2 cellular contexts compared by ENCODE assay signal in the genomic region with DNA sequence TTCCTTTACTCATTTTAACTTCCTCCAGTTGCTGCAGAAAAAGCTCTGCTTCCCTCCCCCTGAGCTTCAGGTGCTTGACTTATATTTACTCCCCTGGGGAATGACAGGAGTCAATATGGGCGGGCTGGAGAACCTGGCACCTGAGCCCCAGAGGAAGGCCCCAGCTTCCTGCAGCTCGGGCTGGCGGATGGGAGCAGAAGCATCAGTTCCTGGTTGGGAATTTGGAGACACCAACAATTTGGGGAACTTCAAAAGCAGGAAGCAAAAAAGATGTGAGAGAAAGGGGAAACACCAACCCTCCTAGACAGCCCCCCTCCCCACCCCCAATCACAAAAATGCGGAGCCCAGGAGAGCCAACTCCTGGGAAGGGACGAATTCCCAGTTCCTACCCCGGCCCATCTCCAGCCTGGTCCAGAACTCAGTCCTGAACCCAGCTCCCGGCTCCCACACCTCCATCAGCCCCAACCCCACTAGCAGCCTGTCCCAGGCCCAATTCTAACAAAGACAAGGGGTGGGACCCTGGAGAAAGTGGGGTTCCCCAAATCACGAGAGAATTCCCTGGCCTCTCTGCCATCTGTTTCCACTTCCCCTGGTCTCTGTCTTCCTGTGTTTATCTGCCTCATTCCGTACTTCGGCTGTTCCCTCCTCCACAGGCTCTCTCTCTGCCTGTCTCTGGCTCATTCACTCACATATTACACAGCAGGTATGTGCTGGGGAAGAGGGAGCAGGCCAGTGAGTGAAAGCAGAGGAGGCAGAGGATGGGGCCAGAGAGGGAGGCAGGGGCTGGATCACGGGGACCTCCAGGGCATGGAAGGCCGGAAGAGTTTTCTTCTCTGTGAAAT.
TF ChIP-seq lines count a peak whose summit lies in the region.

No MANE protein-coding gene starts in this region.

TF ChIP-seq in GM12891, 5 proteins besides CTCF, POLR2A, EP300 and RAD21:
- no peak for TF ChIP-seq POU2F2 (IDR thresholded peaks at IDR 0.05; ENCODE audit: low read depth, low read length)
- TF ChIP-seq TAF1 (IDR thresholded peaks at IDR 0.05; ENCODE audit: low read depth, low read length) = no peak
- TF ChIP-seq PAX5 (IDR thresholded peaks at IDR 0.05; ENCODE audit: insufficient read depth, low read length, severe bottlenecking) = no peak
- no peak for TF ChIP-seq POLR2AphosphoS5 (IDR thresholded peaks at IDR 0.05; ENCODE audit: low read depth, low read length)
- no peak for TF ChIP-seq SPI1 (IDR thresholded peaks at IDR 0.05; ENCODE audit: low read depth, low read length)

TF ChIP-seq in GM12878, 131 proteins besides CTCF, POLR2A, EP300 and RAD21:
- TF ChIP-seq ATF7 (IDR thresholded peaks at IDR 0.05; ENCODE audit: low read depth) = no peak
- no peak for TF ChIP-seq CBFB (IDR thresholded peaks at IDR 0.05; ENCODE audit: low read depth)
- no peak for TF ChIP-seq BCL11A (IDR thresholded peaks at IDR 0.05; ENCODE audit: low read depth, low read length)
- TF ChIP-seq CBX5 (IDR thresholded peaks at IDR 0.05; ENCODE audit: low read depth) = no peak
- no peak for TF ChIP-seq POLR2AphosphoS2 (IDR thresholded peaks at IDR 0.05; ENCODE audit: low read depth, low read length)
- no peak for TF ChIP-seq MLLT1 (IDR thresholded peaks at IDR 0.05)
- no peak for TF ChIP-seq RELA (IDR thresholded peaks at IDR 0.05; ENCODE audit: borderline replicate concordance, partially characterized antibody)
- no peak for TF ChIP-seq SUPT20H (IDR thresholded peaks at IDR 0.05; ENCODE audit: borderline replicate concordance, control insufficient read depth, low read depth, low read length)
- peak; percentile 28 to 35; a peak in 2 of 4 replicates for TF ChIP-seq IKZF2 (IDR thresholded peaks at IDR 0.05)
- TF ChIP-seq EED (IDR thresholded peaks at IDR 0.05; ENCODE audit: low read depth) = peak; percentile 56; the same call in 1 of the 2 replicates
- TF ChIP-seq NR2C2 (IDR thresholded peaks at IDR 0.05; ENCODE audit: borderline replicate concordance, control insufficient read depth, insufficient read length, low read depth) = no peak
- TF ChIP-seq, protein P1, sequence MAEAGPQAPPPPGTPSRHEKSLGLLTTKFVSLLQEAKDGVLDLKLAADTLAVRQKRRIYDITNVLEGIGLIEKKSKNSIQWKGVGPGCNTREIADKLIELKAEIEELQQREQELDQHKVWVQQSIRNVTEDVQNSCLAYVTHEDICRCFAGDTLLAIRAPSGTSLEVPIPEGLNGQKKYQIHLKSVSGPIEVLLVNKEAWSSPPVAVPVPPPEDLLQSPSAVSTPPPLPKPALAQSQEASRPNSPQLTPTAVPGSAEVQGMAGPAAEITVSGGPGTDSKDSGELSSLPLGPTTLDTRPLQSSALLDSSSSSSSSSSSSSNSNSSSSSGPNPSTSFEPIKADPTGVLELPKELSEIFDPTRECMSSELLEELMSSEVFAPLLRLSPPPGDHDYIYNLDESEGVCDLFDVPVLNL (IDR thresholded peaks at IDR 0.05; ENCODE audit: low read depth, low read length) = no peak
- TF ChIP-seq, protein P2, sequence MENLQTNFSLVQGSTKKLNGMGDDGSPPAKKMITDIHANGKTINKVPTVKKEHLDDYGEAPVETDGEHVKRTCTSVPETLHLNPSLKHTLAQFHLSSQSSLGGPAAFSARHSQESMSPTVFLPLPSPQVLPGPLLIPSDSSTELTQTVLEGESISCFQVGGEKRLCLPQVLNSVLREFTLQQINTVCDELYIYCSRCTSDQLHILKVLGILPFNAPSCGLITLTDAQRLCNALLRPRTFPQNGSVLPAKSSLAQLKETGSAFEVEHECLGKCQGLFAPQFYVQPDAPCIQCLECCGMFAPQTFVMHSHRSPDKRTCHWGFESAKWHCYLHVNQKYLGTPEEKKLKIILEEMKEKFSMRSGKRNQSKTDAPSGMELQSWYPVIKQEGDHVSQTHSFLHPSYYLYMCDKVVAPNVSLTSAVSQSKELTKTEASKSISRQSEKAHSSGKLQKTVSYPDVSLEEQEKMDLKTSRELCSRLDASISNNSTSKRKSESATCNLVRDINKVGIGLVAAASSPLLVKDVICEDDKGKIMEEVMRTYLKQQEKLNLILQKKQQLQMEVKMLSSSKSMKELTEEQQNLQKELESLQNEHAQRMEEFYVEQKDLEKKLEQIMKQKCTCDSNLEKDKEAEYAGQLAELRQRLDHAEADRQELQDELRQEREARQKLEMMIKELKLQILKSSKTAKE (IDR thresholded peaks at IDR 0.05; ENCODE audit: low read depth, poor library complexity, severe bottlenecking) = no peak
- no peak for TF ChIP-seq NBN (IDR thresholded peaks at IDR 0.05)
- no peak for TF ChIP-seq HDGF (IDR thresholded peaks at IDR 0.05)
- TF ChIP-seq MEF2B (IDR thresholded peaks at IDR 0.05; ENCODE audit: partially characterized antibody, poor library complexity, severe bottlenecking) = peak; percentile 71
- no peak for TF ChIP-seq POLR2AphosphoS5 (IDR thresholded peaks at IDR 0.05; ENCODE audit: low read length)
- TF ChIP-seq IKZF1 (conservative IDR thresholded peaks at IDR 0.05) = 0 out of 2 replicates have a peak, but pooled peaks have one; percentile 43
- TF ChIP-seq TCF3 (IDR thresholded peaks at IDR 0.05; ENCODE audit: borderline replicate concordance, insufficient read depth, low read depth, low read length) = no peak
- no peak for TF ChIP-seq RUNX3 (IDR thresholded peaks at IDR 0.05; ENCODE audit: low read length)
- no peak for TF ChIP-seq YBX1 (IDR thresholded peaks at IDR 0.05)
- no peak for TF ChIP-seq ZNF207 (IDR thresholded peaks at IDR 0.05; ENCODE audit: borderline replicate concordance)
- TF ChIP-seq, protein P3, sequence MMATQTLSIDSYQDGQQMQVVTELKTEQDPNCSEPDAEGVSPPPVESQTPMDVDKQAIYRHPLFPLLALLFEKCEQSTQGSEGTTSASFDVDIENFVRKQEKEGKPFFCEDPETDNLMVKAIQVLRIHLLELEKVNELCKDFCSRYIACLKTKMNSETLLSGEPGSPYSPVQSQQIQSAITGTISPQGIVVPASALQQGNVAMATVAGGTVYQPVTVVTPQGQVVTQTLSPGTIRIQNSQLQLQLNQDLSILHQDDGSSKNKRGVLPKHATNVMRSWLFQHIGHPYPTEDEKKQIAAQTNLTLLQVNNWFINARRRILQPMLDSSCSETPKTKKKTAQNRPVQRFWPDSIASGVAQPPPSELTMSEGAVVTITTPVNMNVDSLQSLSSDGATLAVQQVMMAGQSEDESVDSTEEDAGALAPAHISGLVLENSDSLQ (IDR thresholded peaks at IDR 0.05) = no peak
- TF ChIP-seq HDAC6 (IDR thresholded peaks at IDR 0.05; ENCODE audit: unreplicated experiment) = no peak
- TF ChIP-seq CHD4 (IDR thresholded peaks at IDR 0.05) = no peak
- TF ChIP-seq ZNF687 (IDR thresholded peaks at IDR 0.05) = no peak
- TF ChIP-seq ZNF217 (IDR thresholded peaks at IDR 0.05) = no peak
- TF ChIP-seq, protein P4, sequence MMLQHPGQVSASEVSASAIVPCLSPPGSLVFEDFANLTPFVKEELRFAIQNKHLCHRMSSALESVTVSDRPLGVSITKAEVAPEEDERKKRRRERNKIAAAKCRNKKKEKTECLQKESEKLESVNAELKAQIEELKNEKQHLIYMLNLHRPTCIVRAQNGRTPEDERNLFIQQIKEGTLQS (IDR thresholded peaks at IDR 0.05; ENCODE audit: borderline replicate concordance, extremely low read depth, low read depth, low read length) = no peak
